Comparison of ENCODE assay signal across 16 cellular contexts in the genomic region with DNA sequence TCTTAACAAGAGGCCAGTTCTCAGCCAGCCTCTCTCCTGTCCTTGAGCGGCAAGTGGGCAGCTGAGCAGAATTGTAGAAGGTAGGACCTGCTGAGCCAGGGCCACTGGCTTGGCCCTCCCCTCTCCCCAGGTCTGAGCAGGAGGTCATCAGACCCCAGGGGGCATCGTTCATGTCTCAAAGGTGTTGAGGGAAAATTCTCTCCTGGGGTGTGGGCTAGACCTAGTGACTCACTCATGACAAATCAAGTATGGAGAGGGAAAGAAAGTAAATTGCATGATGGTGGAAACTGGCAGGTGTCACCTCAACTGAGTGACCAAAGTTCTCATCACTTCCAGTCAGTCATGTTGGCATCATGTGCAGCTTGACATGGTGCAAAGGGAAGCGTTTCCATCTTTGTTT.
DNase-seq lines count a peak whose midpoint lies in the region; ATAC-seq and TF ChIP-seq lines count a peak whose summit lies in the region.
"Had no signal": no experiment of that assay in that cellular context is flagged by ENCODE, and none has a peak within 500 bp of the region (broad histone marks: within the 10 kb centered on the region; RNA-seq: fewer than 3 reads in every experiment).

No MANE protein-coding gene starts in this region.

- H3K9me2 ChIP-seq in HCT116 (ENCODE audit: insufficient read depth): no peaks in the 10 kb centered on the region

- no peak overlapping the region for H4K5ac ChIP-seq in H9 (ENCODE audit: insufficient read length, low read depth, low read length)

- no peak overlapping the region for H3K4me3 ChIP-seq in HCT116 (replicated peaks in 1 of 2; ENCODE audit: low read depth in 1 of 2, low read length in 2 of 2)
- no peak overlapping the region for H3K4me3 ChIP-seq in endodermal cell (ENCODE audit: low read length)
- H3K4me3 ChIP-seq: GM23338, HAP-1 had no signal

- DNase-seq in H9 (peak; percentile 19), HCT116 (ENCODE audit: low read depth, low spot score) (no peak), endodermal cell (peak; percentile 38), mesenteric fat pad (ENCODE audit: low spot score) (peak; percentile 35), NCI-H1048 (lab: John Stamatoyannopoulos, UW) (no peak), omental fat pad (ENCODE audit: low spot score) (no peak)
- DNase-seq in activated effector memory CD4-positive, alpha-beta T cell treated with Interleukin-2 at 50 U/mL for 16 hours: no peak
- DNase-seq: C1 segment of cervical spinal cord; Calu3; CD4-positive, alpha-beta memory T cell; COR-L47; DMS53; DMS79 treated with DMSO at 0.1 percent for 48 hours; GF-D8 had no signal

- no peak for TF ChIP-seq CTCF in H9 (conservative IDR thresholded peaks at IDR 0.05)
- TF ChIP-seq CTCF in HCT116 (IDR thresholded peaks at IDR 0.05 in 2 of 3, conservative IDR thresholded peaks at IDR 0.05 in 1 of 3; ENCODE audit: borderline replicate concordance in 1 of 3, insufficient read depth in 1 of 3, low read depth in 2 of 3, low read length in 2 of 3): no peak
- TF ChIP-seq CTCF in endodermal cell (conservative IDR thresholded peaks at IDR 0.05): no peak
- TF ChIP-seq CTCF in omental fat pad (IDR thresholded peaks at IDR 0.05): no peak

- no peak overlapping the region for H3T11ph ChIP-seq in H9 (ENCODE audit: low read length)

- RAD21 ChIA-PET in HCT116 (lab: Charles Lee; ENCODE audit: low non-redundant PET in 1 of 2, low total read pairs in 2 of 2, uncharacterized antibody in 2 of 2, unreplicated experiment in 2 of 2): interaction anchor here in 1 of 2 experiments (0.8 to 1.3 kb wide), 2 partner anchors 89 to 400 kb away, joined by 3 read pairs; no protein-coding TSS in a partner anchor

- no peak overlapping the region for H2AFZ ChIP-seq in H9 (ENCODE audit: low read length)
- H2AFZ ChIP-seq in HCT116 (ENCODE audit: low read depth, low read length, poor library complexity, severe bottlenecking): no peak overlapping the region
- H2AFZ ChIP-seq: GM23338 had no signal

- no peak overlapping the region for H2BK120ac ChIP-seq in H9 (ENCODE audit: low read depth, low read length, poor library complexity, severe bottlenecking)

- BruUV-seq in HCT116 (replicated peaks; lab: Mats Ljungman, UMichigan): no TSS peak

- H3K4me2 ChIP-seq in H9 (ENCODE audit: insufficient read depth, insufficient read length, low read length) (no peak overlapping the region), HCT116 (ENCODE audit: low read length) (peak overlapping the region; percentile 62)
- H3K4me2 ChIP-seq: GM23338 had no signal

- H3K56ac ChIP-seq in H9 (ENCODE audit: insufficient read length, low read depth, low read length): no peak overlapping the region

- no peak overlapping the region for H3K27ac Mint-ChIP-seq in H9
- no peak overlapping the region for H3K27ac Mint-ChIP-seq in endodermal cell
- H3K27ac Mint-ChIP-seq: CD4-positive, alpha-beta memory T cell; GM23338 had no signal

- H2BK12ac ChIP-seq in H9 (ENCODE audit: insufficient read length, low read depth, low read length): no peak overlapping the region

- H3K79me1 ChIP-seq in H9 (ENCODE audit: insufficient read depth, low read depth, low read length, poor library complexity, severe bottlenecking): no peaks in the 10 kb centered on the region

- H3K27me3 ChIP-seq in H9 (ENCODE audit: insufficient read depth, low read length) (no peaks in the 10 kb centered on the region), HCT116 (ENCODE audit: insufficient read depth, low read length) (peaks cover 26% of the 10 kb centered on the region), endodermal cell (ENCODE audit: control insufficient read depth, insufficient read depth, low read length, poor library complexity, severe bottlenecking) (peaks cover 4% of the 10 kb centered on the region)

- H3K27me3 Mint-ChIP-seq in H9 (ENCODE audit: low read depth) (peaks cover 38% of the 10 kb centered on the region), endodermal cell (ENCODE audit: insufficient read depth) (peaks cover 27% of the 10 kb centered on the region)

- H3K27ac ChIP-seq in H9 (ENCODE audit: insufficient read length, low read depth, low read length) (no peak overlapping the region), HCT116 (ENCODE audit: low read depth, low read length) (no peak overlapping the region), endodermal cell (ENCODE audit: low read depth, low read length) (no peak overlapping the region)

- WGBS in H9 (ENCODE audit: extremely low coverage, insufficient read length, low lambda C conversion rate): no CpG with 5 or more reads among the region's 3 CpGs
- WGBS in endodermal cell (ENCODE audit: insufficient coverage in 1 of 2, insufficient read length in 1 of 2), 2 experiments: 88% methylated on average over 3 of the region's 3 CpGs; no CpG with 5 or more reads in 1 of the 2 experiments

- H3K9me3 ChIP-seq in H9 (ENCODE audit: control insufficient read depth, low read depth, low read length): no peaks in the 10 kb centered on the region
- no peaks in the 10 kb centered on the region for H3K9me3 ChIP-seq in HCT116 (ENCODE audit: control insufficient read depth in 1 of 2, insufficient read depth in 1 of 2, low read depth in 1 of 2, low read length in 2 of 2)
- H3K9me3 ChIP-seq in endodermal cell (ENCODE audit: control insufficient read depth, low read length): no peaks in the 10 kb centered on the region
- H3K9me3 ChIP-seq: HAP-1 had no signal

- no peak overlapping the region for H4K8ac ChIP-seq in H9 (replicated peaks; ENCODE audit: insufficient read length, low read depth, low read length)

- H4K20me1 ChIP-seq in H9 (ENCODE audit: control insufficient read depth, insufficient read depth, insufficient read length): no peaks in the 10 kb centered on the region
- no peaks in the 10 kb centered on the region for H4K20me1 ChIP-seq in HCT116 (ENCODE audit: insufficient read depth)

- no peak overlapping the region for H3K9ac ChIP-seq in H9 (ENCODE audit: extremely low read depth, insufficient read length, low read length)
- no peak overlapping the region for H3K9ac ChIP-seq in HCT116 (ENCODE audit: low read length)
- H3K9ac ChIP-seq in endodermal cell (ENCODE audit: extremely low read depth, low read length, poor library complexity, severe bottlenecking): no peak overlapping the region

- H3K36me3 ChIP-seq in HCT116 (ENCODE audit: control insufficient read depth in 1 of 2, insufficient read depth in 2 of 2, low read length in 2 of 2): no peaks in the 10 kb centered on the region
- H3K36me3 ChIP-seq in endodermal cell (ENCODE audit: control insufficient read depth, insufficient read depth, low read length): no peaks in the 10 kb centered on the region
- H3K36me3 ChIP-seq: HAP-1 had no signal

- no peak for TF ChIP-seq RAD21 in HCT116 (IDR thresholded peaks at IDR 0.05; ENCODE audit: low read depth)

- POLR2A ChIA-PET in HCT116 (lab: Charles Lee): interaction anchor here (1.4 kb wide), 1 partner anchor 400 kb away, joined by 3 read pairs; no protein-coding TSS in a partner anchor

- no peak overlapping the region for H4K91ac ChIP-seq in H9 (ENCODE audit: insufficient read length, low read depth, low read length)

- no peaks in the 10 kb centered on the region for H3K4me1 ChIP-seq in H9 (ENCODE audit: insufficient read depth, low read length)
- peaks cover 11 to 20% of the 10 kb centered on the region in 2 experiments for H3K4me1 ChIP-seq in HCT116 (ENCODE audit: control insufficient read depth in 1 of 2, insufficient read depth in 2 of 2, low read length in 2 of 2)
- no peaks in the 10 kb centered on the region for H3K4me1 ChIP-seq in endodermal cell (ENCODE audit: control insufficient read depth, insufficient read depth, low read length)
- H3K4me1 ChIP-seq: HAP-1 had no signal

- H3K9me3 Mint-ChIP-seq in H9 (no peaks in the 10 kb centered on the region), endodermal cell (no peaks in the 10 kb centered on the region)
- H3K9me3 Mint-ChIP-seq: CD4-positive, alpha-beta memory T cell; GM23338 had no signal

- no peak overlapping the region for H2BK20ac ChIP-seq in H9 (ENCODE audit: low read depth, low read length, poor library complexity, severe bottlenecking)

- no peaks in the 10 kb centered on the region for H3K23me2 ChIP-seq in H9 (ENCODE audit: insufficient read length, low read depth, low read length, poor library complexity, severe bottlenecking)

- H2BK5ac ChIP-seq in H9 (ENCODE audit: insufficient read length, low read length): no peak overlapping the region

- no peak overlapping the region for H2AK5ac ChIP-seq in H9 (ENCODE audit: insufficient read length, low read length)

- H3K4me1 Mint-ChIP-seq in H9 (peaks cover 18 to 24% of the 10 kb centered on the region in 2 experiments), endodermal cell (no peaks in the 10 kb centered on the region)

- no peaks in the 10 kb centered on the region; a peak in 1 of 7 replicates for H3K36me3 Mint-ChIP-seq in H9 (ENCODE audit: insufficient read depth in 1 of 3, low read depth in 3 of 3)
- no peaks in the 10 kb centered on the region for H3K36me3 Mint-ChIP-seq in endodermal cell (ENCODE audit: low read depth)
- H3K36me3 Mint-ChIP-seq: CD4-positive, alpha-beta memory T cell had no signal

- intact Hi-C loops in HCT116 (cut with micrococcal nuclease): no loop called here

- H3K79me2 ChIP-seq in H9 (ENCODE audit: insufficient read depth, low read length) (no peaks in the 10 kb centered on the region), HCT116 (ENCODE audit: insufficient read depth, low read length) (no peaks in the 10 kb centered on the region)

- TF ChIP-seq POLR2A in HCT116 (IDR thresholded peaks at IDR 0.05; ENCODE audit: borderline replicate concordance, extremely low read depth, insufficient read depth, insufficient read length): no peak

- no peak overlapping the region for H2BK15ac ChIP-seq in H9 (ENCODE audit: low read depth, low read length)

- no peak for ATAC-seq in HCT116
- ATAC-seq in omental fat pad (ENCODE audit: low FRiP score): no peak
- ATAC-seq: GM23338 had no signal

- no peak overlapping the region for H3K4ac ChIP-seq in H9 (ENCODE audit: low read depth, low read length)

- CTCF ChIA-PET in HCT116 (lab: Charles Lee): interaction anchor here (0.7 to 4.1 kb wide), 14 partner anchors 9 to 553 kb away, joined by 3 to 23 read pairs (median 5); no protein-coding TSS in a partner anchor

- H3K23ac ChIP-seq in H9 (ENCODE audit: insufficient read length, low read depth, low read length): no peak overlapping the region

- H3K4me3 Mint-ChIP-seq in H9: no peak overlapping the region
- no peak overlapping the region for H3K4me3 Mint-ChIP-seq in endodermal cell
- H3K4me3 Mint-ChIP-seq: CD4-positive, alpha-beta memory T cell; GM23338 had no signal

- H3K14ac ChIP-seq in H9 (ENCODE audit: insufficient read depth, low read length): no peak overlapping the region

- no peak overlapping the region for H3K18ac ChIP-seq in H9 (ENCODE audit: insufficient read length, low read depth, low read length)

TF ChIP-seq in HCT116, 20 proteins besides CTCF, POLR2A, EP300 and RAD21:
- TF ChIP-seq FOSL1 (IDR thresholded peaks at IDR 0.05; ENCODE audit: low read depth): peak; percentile 57
- no peak for TF ChIP-seq ZNF274 (IDR thresholded peaks at IDR 0.05; ENCODE audit: low read depth, low read length)
- peak; percentile 44 for TF ChIP-seq YY1 (IDR thresholded peaks at IDR 0.05; ENCODE audit: extremely low read depth, insufficient replicate concordance, low read depth, low read length)
TF ChIP-seq in HCT116: peak in this region for 2.

Comparison
In these comparisons a context has a peak if more than half of its experiments do, and no peak if none do; other contexts are left out.
1. DNase-seq: peak in H9 (single experiment), endodermal cell (single experiment) and mesenteric fat pad (single experiment); none in HCT116 (single experiment), NCI-H1048 (single experiment), omental fat pad (single experiment) and activated effector memory CD4-positive, alpha-beta T cell treated with Interleukin-2 at 50 U/mL for 16 hours (single experiment).